ENCODE assay signal across 22 cellular contexts in the genomic region with DNA sequence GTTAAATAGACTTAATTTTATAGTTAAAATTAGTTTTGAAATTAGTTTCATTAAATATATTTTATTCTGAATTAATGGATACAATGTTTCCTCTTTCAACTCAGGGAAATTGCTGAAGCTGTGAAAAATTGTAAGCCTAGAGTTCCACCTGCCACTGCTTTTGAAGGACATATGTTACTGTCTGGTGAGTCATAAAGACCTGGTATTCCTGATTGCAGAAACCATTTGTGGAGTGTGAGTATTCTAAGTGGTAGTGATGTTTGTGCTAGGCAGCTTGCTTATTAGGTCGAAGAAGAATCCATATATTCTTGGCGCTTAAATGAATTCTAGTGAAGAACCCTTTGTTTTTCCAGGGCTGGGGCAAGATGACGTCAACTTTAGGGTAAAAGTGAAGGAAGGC.
"Had no signal": no experiment of that assay in that cellular context is flagged by ENCODE, and none has a peak within 500 bp of the region (broad histone marks: within the 10 kb centered on the region; RNA-seq: fewer than 3 reads in every experiment).

No MANE protein-coding gene starts in this region.

- ATAC-seq: activated CD8-positive, alpha-beta memory T cell treated with anti-CD3 and anti-CD28 coated beads, Interleukin-2, amount 10 ng/mL, durations not matched to agents 7 days and 5 days; activated naive CD4-positive, alpha-beta T cell treated with anti-CD3 and anti-CD28 coated beads, Interleukin-2, amount 50 U/mL, for 72 hours; activated naive CD8-positive, alpha-beta T cell treated with anti-CD3 and anti-CD28 coated beads, Interleukin-2, amount 50 U/mL, for 24 hours; PC-3; T-helper 17 cell had no signal

- DNase-seq: activated B cell treated with CpG ODN at 0.5 μM for 24 hours; activated CD4-positive, alpha-beta T cell treated with anti-CD3 and anti-CD28 coated beads for 1 hour; activated CD4-positive, alpha-beta T cell treated with anti-CD3 and anti-CD28 coated beads, Interleukin-2, amount 10 ng/mL, durations not matched to agents 24 days and 14 days; activated CD4-positive, alpha-beta T cell treated with anti-CD3 and anti-CD28 coated beads, Interleukin-2, amount 50 U/mL, for 48 hours; activated CD8-positive, alpha-beta memory T cell treated with anti-CD3 and anti-CD28 coated beads, Interleukin-2, amount 10 ng/mL, durations not matched to agents 7 days and 5 days; activated effector memory CD4-positive, alpha-beta T cell treated with Interleukin-2 at 50 U/mL for 16 hours; activated naive CD4-positive, alpha-beta T cell; activated naive CD8-positive, alpha-beta T cell treated with anti-CD3 and anti-CD28 coated beads, Interleukin-2, amount 50 U/mL, for 24 hours; activated T-cell treated with anti-CD3 and anti-CD28 coated beads, Interleukin-2, amount 50 U/mL, for 24 hours; amygdala; Kasumi-1; KBM-7; NCI-H1092; NCI-H1417; NCI-H1930; NCI-H345; NCI-H510A; PC-3; SHP77 treated with DMSO at 0.1 percent for 48 hours; T-helper 17 cell; T-helper 9 cell had no signal
